In genomic region chr9:89806371-89807100, GRCh38 we compare ENCODE assay signal across 1 cellular context.
TF ChIP-seq lines count a peak whose summit lies in the region.

No MANE protein-coding gene starts in this region.

TF ChIP-seq in IMR-90, 13 proteins besides CTCF, POLR2A, EP300 and RAD21 (continued from another document):
- TF ChIP-seq MAZ (IDR thresholded peaks at IDR 0.05; ENCODE audit: borderline replicate concordance, low read depth, low read length) (no peak), RCOR1 (IDR thresholded peaks at IDR 0.05; ENCODE audit: insufficient replicate concordance, low read length) (no peak), MAFK (IDR thresholded peaks at IDR 0.05; ENCODE audit: low read depth, low read length) (no peak), CEBPB (IDR thresholded peaks at IDR 0.05; ENCODE audit: low read depth, low read length) (no peak), USF2 (IDR thresholded peaks at IDR 0.05; ENCODE audit: low read depth, low read length) (no peak), BHLHE40 (IDR thresholded peaks at IDR 0.05; ENCODE audit: low read depth, low read length) (no peak), NFE2L2 (IDR thresholded peaks at IDR 0.05; ENCODE audit: low read depth, low read length) (no peak), RFX5 (IDR thresholded peaks at IDR 0.05; ENCODE audit: low read depth, low read length) (no peak), SMC3 (IDR thresholded peaks at IDR 0.05; ENCODE audit: low read depth, low read length) (no peak), FOS (IDR thresholded peaks at IDR 0.05; ENCODE audit: low read depth, low read length) (no peak)
- TF ChIP-seq, protein P1, sequence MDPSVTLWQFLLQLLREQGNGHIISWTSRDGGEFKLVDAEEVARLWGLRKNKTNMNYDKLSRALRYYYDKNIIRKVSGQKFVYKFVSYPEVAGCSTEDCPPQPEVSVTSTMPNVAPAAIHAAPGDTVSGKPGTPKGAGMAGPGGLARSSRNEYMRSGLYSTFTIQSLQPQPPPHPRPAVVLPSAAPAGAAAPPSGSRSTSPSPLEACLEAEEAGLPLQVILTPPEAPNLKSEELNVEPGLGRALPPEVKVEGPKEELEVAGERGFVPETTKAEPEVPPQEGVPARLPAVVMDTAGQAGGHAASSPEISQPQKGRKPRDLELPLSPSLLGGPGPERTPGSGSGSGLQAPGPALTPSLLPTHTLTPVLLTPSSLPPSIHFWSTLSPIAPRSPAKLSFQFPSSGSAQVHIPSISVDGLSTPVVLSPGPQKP (IDR thresholded peaks at IDR 0.05; ENCODE audit: borderline replicate concordance, low read depth, low read length) = no peak
